ENCODE assay signal across 15 cellular contexts in genomic region chr5:68319316-68320093, GRCh38.
DNase-seq lines count a peak whose midpoint lies in the region; ATAC-seq and TF ChIP-seq lines count a peak whose summit lies in the region.
"Had no signal": no experiment of that assay in that cellular context is flagged by ENCODE, and none has a peak within 500 bp of the region (broad histone marks: within the 10 kb centered on the region; RNA-seq: fewer than 3 reads in every experiment).

No MANE protein-coding gene starts in this region.

- intact Hi-C loops in sciatic nerve (cut with DNase I), result no loop called here

- no peak for TF ChIP-seq CTCF in fibroblast of mammary gland (conservative IDR thresholded peaks at IDR 0.05; ENCODE audit: control insufficient read depth, insufficient read depth, low read depth, low read length)

- H3K4me3 ChIP-seq in fibroblast of mammary gland (ENCODE audit: control insufficient read depth, low read depth, low read length), result no peak overlapping the region
- H3K4me3 ChIP-seq: body of pancreas, right lobe of liver, thoracic aorta had no signal

- DNase-seq in ELR (ENCODE audit: low read depth) (peak; percentile 87), fibroblast of mammary gland (ENCODE audit: low read depth) (peak; percentile 80), sciatic nerve (ENCODE audit: low spot score) (no peak), NCI-H146 treated with DMSO at 0.1 percent for 48 hours (lab: John Stamatoyannopoulos, UW; ENCODE audit: unreplicated experiment) (no peak)
- no peak for DNase-seq in stimulated activated CD4-positive, alpha-beta T cell treated with anti-CD3 and anti-CD28 coated beads, Interleukin-2, amount 100 ng/mL, for 24 hours
- no peak for DNase-seq in activated T-cell treated with anti-CD3 and anti-CD28 coated beads, Interleukin-2, amount 50 U/mL, for 48 hours
- DNase-seq: activated T-cell treated with anti-CD3 and anti-CD28 coated beads, Interleukin-2, amount 50 U/mL, for 4 hours; body of pancreas; immature natural killer cell; NCI-H1694 had no signal

- peak; percentile 61; the same call in 2 of the 3 replicates for ATAC-seq in SK-N-SH treated with all-trans-retinoic acid at 6 μM for 48 hours
- peak; percentile 41 for ATAC-seq in sciatic nerve
- no peak for ATAC-seq in HG03045 (IDR thresholded peaks at IDR 0.05; ENCODE audit: unreplicated experiment)
- ATAC-seq: activated CD4-positive, CD25-positive, alpha-beta regulatory T cell treated with anti-CD3 and anti-CD28 coated beads, Interleukin-2, amount 50 U/mL, for 24 hours; activated T-cell treated with anti-CD3 and anti-CD28 coated beads, Interleukin-2, amount 50 U/mL, for 4 hours; body of pancreas had no signal

TF ChIP-seq in SK-N-SH treated with all-trans-retinoic acid at 6 μM for 48 hours, 23 proteins besides CTCF, POLR2A, EP300 and RAD21:
- TF ChIP-seq PATZ1 (CRISPR knock-in tag; IDR thresholded peaks at IDR 0.05; ENCODE audit: borderline replicate concordance) (no peak), ISL1 (CRISPR knock-in tag; IDR thresholded peaks at IDR 0.05) (no peak), TCF4 (CRISPR knock-in tag; IDR thresholded peaks at IDR 0.05; ENCODE audit: borderline replicate concordance) (no peak), OSR1 (CRISPR knock-in tag; IDR thresholded peaks at IDR 0.05) (no peak), ESRRG (CRISPR knock-in tag; IDR thresholded peaks at IDR 0.05) (no peak), ZNF565 (CRISPR knock-in tag; conservative IDR thresholded peaks at IDR 0.05; ENCODE audit: low read depth) (no peak), ZNF70 (CRISPR knock-in tag; IDR thresholded peaks at IDR 0.05) (no peak), RARB (CRISPR knock-in tag; IDR thresholded peaks at IDR 0.05) (no peak), ZFP30 (CRISPR knock-in tag; IDR thresholded peaks at IDR 0.05) (no peak), ARNTL (CRISPR knock-in tag; IDR thresholded peaks at IDR 0.05; ENCODE audit: borderline replicate concordance, low read depth) (no peak), ZNF8 (CRISPR knock-in tag; IDR thresholded peaks at IDR 0.05) (no peak), PPARA (CRISPR knock-in tag; IDR thresholded peaks at IDR 0.05; ENCODE audit: borderline replicate concordance) (no peak), TSHZ2 (CRISPR knock-in tag; IDR thresholded peaks at IDR 0.05) (no peak), SNAI2 (CRISPR knock-in tag; IDR thresholded peaks at IDR 0.05) (no peak), BACH2 (CRISPR knock-in tag; IDR thresholded peaks at IDR 0.05; ENCODE audit: borderline replicate concordance) (no peak), ZFP3 (CRISPR knock-in tag; IDR thresholded peaks at IDR 0.05) (no peak), TOX (CRISPR knock-in tag; IDR thresholded peaks at IDR 0.05; ENCODE audit: borderline replicate concordance) (no peak), POU6F1 (CRISPR knock-in tag; IDR thresholded peaks at IDR 0.05; ENCODE audit: borderline replicate concordance, low read depth) (no peak)
- TF ChIP-seq, protein P1, sequence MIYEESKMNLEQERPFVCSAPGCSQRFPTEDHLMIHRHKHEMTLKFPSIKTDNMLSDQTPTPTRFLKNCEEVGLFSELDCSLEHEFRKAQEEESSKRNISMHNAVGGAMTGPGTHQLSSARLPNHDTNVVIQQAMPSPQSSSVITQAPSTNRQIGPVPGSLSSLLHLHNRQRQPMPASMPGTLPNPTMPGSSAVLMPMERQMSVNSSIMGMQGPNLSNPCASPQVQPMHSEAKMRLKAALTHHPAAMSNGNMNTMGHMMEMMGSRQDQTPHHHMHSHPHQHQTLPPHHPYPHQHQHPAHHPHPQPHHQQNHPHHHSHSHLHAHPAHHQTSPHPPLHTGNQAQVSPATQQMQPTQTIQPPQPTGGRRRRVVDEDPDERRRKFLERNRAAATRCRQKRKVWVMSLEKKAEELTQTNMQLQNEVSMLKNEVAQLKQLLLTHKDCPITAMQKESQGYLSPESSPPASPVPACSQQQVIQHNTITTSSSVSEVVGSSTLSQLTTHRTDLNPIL (CRISPR knock-in tag; IDR thresholded peaks at IDR 0.05; ENCODE audit: low read depth), result no peak
- TF ChIP-seq, protein P2, sequence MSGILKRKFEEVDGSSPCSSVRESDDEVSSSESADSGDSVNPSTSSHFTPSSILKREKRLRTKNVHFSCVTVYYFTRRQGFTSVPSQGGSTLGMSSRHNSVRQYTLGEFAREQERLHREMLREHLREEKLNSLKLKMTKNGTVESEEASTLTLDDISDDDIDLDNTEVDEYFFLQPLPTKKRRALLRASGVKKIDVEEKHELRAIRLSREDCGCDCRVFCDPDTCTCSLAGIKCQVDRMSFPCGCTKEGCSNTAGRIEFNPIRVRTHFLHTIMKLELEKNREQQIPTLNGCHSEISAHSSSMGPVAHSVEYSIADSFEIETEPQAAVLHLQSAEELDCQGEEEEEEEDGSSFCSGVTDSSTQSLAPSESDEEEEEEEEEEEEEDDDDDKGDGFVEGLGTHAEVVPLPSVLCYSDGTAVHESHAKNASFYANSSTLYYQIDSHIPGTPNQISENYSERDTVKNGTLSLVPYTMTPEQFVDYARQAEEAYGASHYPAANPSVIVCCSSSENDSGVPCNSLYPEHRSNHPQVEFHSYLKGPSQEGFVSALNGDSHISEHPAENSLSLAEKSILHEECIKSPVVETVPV (CRISPR knock-in tag; IDR thresholded peaks at IDR 0.05), result no peak

Comparison
In these comparisons a context has a peak if more than half of its experiments do, and no peak if none do; other contexts are left out.
1. DNase-seq: peak in ELR (single experiment) and fibroblast of mammary gland (single experiment); none in sciatic nerve (single experiment), stimulated activated CD4-positive, alpha-beta T cell treated with anti-CD3 and anti-CD28 coated beads, Interleukin-2, amount 100 ng/mL, for 24 hours (0 of 2), NCI-H146 treated with DMSO at 0.1 percent for 48 hours (single experiment) and activated T-cell treated with anti-CD3 and anti-CD28 coated beads, Interleukin-2, amount 50 U/mL, for 48 hours (0 of 2).